ENCODE assay signal across 12 cellular contexts in the genomic region with DNA sequence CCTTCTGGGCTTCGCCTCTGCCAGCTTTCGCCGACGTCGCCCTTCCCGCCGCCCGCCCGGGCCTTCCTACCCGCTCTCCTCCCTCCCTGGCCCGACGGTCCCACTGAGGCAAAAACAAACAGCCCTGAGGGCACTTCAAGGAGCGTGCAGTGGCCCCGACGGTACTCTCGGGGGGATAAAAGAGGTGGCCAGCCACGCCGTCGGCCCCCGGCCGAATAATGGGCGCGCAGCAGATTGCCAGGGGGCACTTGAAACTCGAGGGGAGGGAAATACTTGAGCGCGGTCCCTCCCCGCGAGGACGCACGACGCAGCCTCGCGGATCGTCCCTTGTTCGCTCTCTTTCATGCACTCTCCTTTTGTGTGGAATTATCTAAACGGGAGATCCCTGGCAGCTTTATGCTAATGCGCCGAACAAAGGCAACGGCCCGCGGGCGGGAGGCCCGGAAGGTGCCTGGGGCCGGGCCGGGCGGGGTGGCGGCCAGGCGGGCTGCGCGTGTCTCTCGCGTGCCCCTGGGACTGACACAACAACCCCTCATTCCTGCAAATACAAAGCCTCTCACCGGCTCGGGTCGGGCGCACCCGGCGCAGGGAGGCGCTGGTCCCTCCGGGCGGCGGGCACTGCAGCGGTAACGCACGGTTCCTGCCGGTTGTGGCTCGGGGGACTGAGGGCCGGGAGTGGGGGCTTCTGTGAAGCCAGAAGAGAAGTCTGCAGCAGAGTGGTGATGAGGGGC. TPM values are rescaled to one million over a fixed set of nuclear protein-coding genes. Genes with fewer than 3 reads are reported as not detected.
A peak's percentile ranks its signal among the peaks of the same experiment; 100 is the strongest.
DNase-seq lines count a peak whose midpoint lies in the region; ATAC-seq lines count a peak whose summit lies in the region.
"Had no signal": no experiment of that assay in that cellular context is flagged by ENCODE, and none has a peak within 500 bp of the region (broad histone marks: within the 10 kb centered on the region; RNA-seq: fewer than 3 reads in every experiment).

No MANE protein-coding gene starts in this region.

- H3K36me3 Mint-ChIP-seq in immature natural killer cell: no peaks in the 10 kb centered on the region

- H3K9me3 Mint-ChIP-seq in immature natural killer cell: peaks cover 0 to 2% (median 0%) of the 10 kb centered on the region in 6 donors

- peak overlapping the region in 3 of 5 donors; percentile 41 to 61 (median 58) for H3K4me3 Mint-ChIP-seq in immature natural killer cell

- H3K4me1 Mint-ChIP-seq in immature natural killer cell: peaks cover 47 to 54% of the 10 kb centered on the region in 2 donors

- peaks cover 8 to 34% (median 32%) of the 10 kb centered on the region in 3 donors for H3K27me3 Mint-ChIP-seq in immature natural killer cell (ENCODE audit: low read depth in 3 of 3)

- DNase-seq in COR-L47 (lab: John Stamatoyannopoulos, UW): peak; percentile 84
- DNase-seq in NCI-H1092 (lab: John Stamatoyannopoulos, UW): peak; percentile 90
- DNase-seq in SHP77 (lab: John Stamatoyannopoulos, UW): peak; percentile 93 to 94
- no peak for DNase-seq in immature natural killer cell
- DNase-seq in NK-92 (lab: John Stamatoyannopoulos, UW; ENCODE audit: unreplicated experiment): no peak
- no peak for DNase-seq in nucleus accumbens (lab: John Stamatoyannopoulos, UW)
- DNase-seq: Calu3, NCI-H1694 treated with DMSO at 0.1 percent for 48 hours, WERI-Rb-1 had no signal

- no peak for ATAC-seq in HG02571 (IDR thresholded peaks at IDR 0.05; ENCODE audit: unreplicated experiment)
- no peak for ATAC-seq in HG02870 (IDR thresholded peaks at IDR 0.05; ENCODE audit: unreplicated experiment)

- no peak overlapping the region for H3K27ac Mint-ChIP-seq in immature natural killer cell

RNA-seq across cellular contexts. Expression of a gene that starts 3.7 kb away (rescaled TPM):
- polyA plus RNA-seq in immature natural killer cell: not detected
- polyA plus RNA-seq: cardiac muscle cell had no signal

Comparison
In these comparisons a context has a peak if more than half of its experiments do, and no peak if none do; other contexts are left out.
1. DNase-seq: peak in COR-L47 (single experiment), NCI-H1092 (single experiment) and SHP77 (2 of 2); none in immature natural killer cell (0 of 3), NK-92 (single experiment) and nucleus accumbens (0 of 56).